15 cellular contexts compared by ENCODE assay signal in genomic region chr7:149150981-149151380, GRCh38. TPM values are rescaled to one million over a fixed set of nuclear protein-coding genes. Genes with fewer than 3 reads are reported as not detected.
DNase-seq lines count a peak whose midpoint lies in the region; FAIRE-seq and TF ChIP-seq lines count a peak whose summit lies in the region.
"Had no signal": no experiment of that assay in that cellular context is flagged by ENCODE, and none has a peak within 500 bp of the region (broad histone marks: within the 10 kb centered on the region; RNA-seq: fewer than 3 reads in every experiment).

No MANE protein-coding gene starts in this region.

- TF ChIP-seq RAD21 in H1 (IDR thresholded peaks at IDR 0.05 in 1 of 2, conservative IDR thresholded peaks at IDR 0.05 in 1 of 2; ENCODE audit: low read depth in 2 of 2, low read length in 2 of 2) = no peak

- no peak overlapping the region for H3K14ac ChIP-seq in H1 (ENCODE audit: insufficient read length)

- H3K9me3 ChIP-seq in PC-9 (ENCODE audit: insufficient read depth, low read depth) = no peaks in the 10 kb centered on the region
- H3K9me3 ChIP-seq in H1 (ENCODE audit: insufficient read depth in 2 of 2, low read depth in 1 of 2, low read length in 1 of 2) = no peaks in the 10 kb centered on the region
- no peaks in the 10 kb centered on the region for H3K9me3 ChIP-seq in effector memory CD4-positive, alpha-beta T cell (ENCODE audit: control insufficient read depth, low read length)
- H3K9me3 ChIP-seq: BLaER1 had no signal

- DNase-seq in NCI-H82 (lab: John Stamatoyannopoulos, UW) = peak; percentile 14
- no peak for DNase-seq in NCI-H82 treated with DMSO at 0.1 percent for 48 hours (lab: John Stamatoyannopoulos, UW; ENCODE audit: unreplicated experiment)
- DNase-seq in PC-9 = peak in 1 of 2 experiments; percentile 52
- DNase-seq in H1 (ENCODE audit: low read depth in 1 of 2, low spot score in 2 of 2) = no peak
- no peak for DNase-seq in neural crest cell (ENCODE audit: low read depth, low spot score)
- no peak for DNase-seq in activated naive CD4-positive, alpha-beta T cell treated with anti-CD3 and anti-CD28 coated beads, Interleukin-2, amount 50 U/mL, for 16 hours
- DNase-seq in NCI-H2196 treated with DMSO at 0.1 percent for 48 hours (lab: John Stamatoyannopoulos, UW; ENCODE audit: unreplicated experiment) = no peak
- DNase-seq in effector memory CD4-positive, alpha-beta T cell = no peak
- DNase-seq: EL, NCI-H1436 treated with DMSO at 0.1 percent for 48 hours, NCI-H2081, NCI-H226, NCI-H526 treated with DMSO at 0.1 percent for 48 hours had no signal

- peak overlapping the region; percentile 73 for H2BK5ac ChIP-seq in H1 (ENCODE audit: low read depth, low read length)

- H3K9ac ChIP-seq in H1 (replicated peaks in 1 of 4; ENCODE audit: extremely low read depth in 1 of 4, low read depth in 3 of 4, low read length in 3 of 4) = no peak overlapping the region
- H3K9ac ChIP-seq: BLaER1 had no signal

- H3K79me1 ChIP-seq in H1 (ENCODE audit: low read depth, low read length) = no peaks in the 10 kb centered on the region; the same call in 1 of the 2 replicates

- H3K23me2 ChIP-seq in H1 (ENCODE audit: low read depth, low read length) = peaks cover 4% of the 10 kb centered on the region; the same call in 1 of the 2 replicates

- peak overlapping the region; percentile 80 for H4K91ac ChIP-seq in H1 (replicated peaks; ENCODE audit: insufficient read length, low read length)

- H2AFZ ChIP-seq in PC-9 = no peak overlapping the region
- H2AFZ ChIP-seq in H1 (ENCODE audit: low read length) = no peak overlapping the region

- peaks cover 17% of the 10 kb centered on the region for H3K4me1 ChIP-seq in PC-9 (replicated peaks; ENCODE audit: insufficient read depth)
- peaks cover 7 to 21% (median 14%) of the 10 kb centered on the region in 4 experiments; a peak in 6 of 7 replicates for H3K4me1 ChIP-seq in H1 (replicated peaks in 1 of 4; ENCODE audit: control insufficient read depth in 3 of 4, insufficient read depth in 4 of 4, low read length in 3 of 4)
- H3K4me1 ChIP-seq in effector memory CD4-positive, alpha-beta T cell (ENCODE audit: control insufficient read depth, insufficient read depth, low read length, poor library complexity, severe bottlenecking) = peaks cover 6% of the 10 kb centered on the region

- H3K36me3 Mint-ChIP-seq in neural crest cell (ENCODE audit: low read depth) = peaks cover 16% of the 10 kb centered on the region

- H4K20me1 ChIP-seq in PC-9 (ENCODE audit: insufficient read depth) (no peaks in the 10 kb centered on the region; the same call in 1 of the 2 replicates), H1 (replicated peaks in 1 of 2; ENCODE audit: control insufficient read depth in 1 of 2, insufficient read depth in 2 of 2, low read length in 2 of 2) (peaks cover 6 to 10% of the 10 kb centered on the region in 2 experiments)

- no peak overlapping the region for H3K4me2 ChIP-seq in PC-9
- H3K4me2 ChIP-seq in H1 (ENCODE audit: insufficient read depth in 1 of 2, low read depth in 2 of 2, low read length in 2 of 2) = peak overlapping the region; percentile 30 to 97; a peak in 2 of 4 replicates
- H3K4me2 ChIP-seq: BLaER1 had no signal

- 64% methylated on average over 4 of the region's 4 CpGs; no CpG with 5 or more reads in 1 of the 2 experiments for WGBS in H1 (ENCODE audit: extremely low coverage in 1 of 2, insufficient coverage in 1 of 2, insufficient read length in 1 of 2, insufficient replicate concordance in 2 of 2, low coverage in 1 of 2, low lambda C conversion rate in 2 of 2, missing lambda C conversion rate in 1 of 2), 2 experiments

- no peaks in the 10 kb centered on the region for H3K27me3 ChIP-seq in PC-9 (ENCODE audit: insufficient read depth, low read depth)
- H3K27me3 ChIP-seq in H1 (replicated peaks in 1 of 4; ENCODE audit: control insufficient read depth in 3 of 4, extremely low read depth in 1 of 4, insufficient read depth in 3 of 4, low read length in 3 of 4) = no peaks in the 10 kb centered on the region
- no peaks in the 10 kb centered on the region for H3K27me3 ChIP-seq in effector memory CD4-positive, alpha-beta T cell (replicated peaks; ENCODE audit: control insufficient read depth, insufficient read depth, low read length, poor library complexity, severe bottlenecking)
- H3K27me3 ChIP-seq: BLaER1 had no signal

- no peak overlapping the region for H4K8ac ChIP-seq in H1 (ENCODE audit: extremely low read depth, insufficient read depth, low read length)

- H3K79me2 ChIP-seq in PC-9 (ENCODE audit: low read depth) = peaks cover 58% of the 10 kb centered on the region
- peaks cover 57 to 89% of the 10 kb centered on the region in 2 experiments for H3K79me2 ChIP-seq in H1 (ENCODE audit: control insufficient read depth in 1 of 2, insufficient read depth in 2 of 2, low read length in 2 of 2)

- no peak for TF ChIP-seq POLR2A in H1 (IDR thresholded peaks at IDR 0.05; ENCODE audit: control extremely low read depth in 1 of 2, low read depth in 2 of 2, low read length in 2 of 2)

- FAIRE-seq in H1 (lab: Jason Lieb, UNC) = no peak

- H3K27me3 Mint-ChIP-seq in neural crest cell (ENCODE audit: low read depth) = no peaks in the 10 kb centered on the region

- peaks cover 18% of the 10 kb centered on the region for H3K4me1 Mint-ChIP-seq in neural crest cell

- CTCF ChIA-PET in PC-9 (lab: Charles Lee) (no interaction called here), H1 (lab: Charles Lee; ENCODE audit: partially characterized antibody) (interaction anchor here (0.6 to 7.2 kb wide), 4 partner anchors 15 to 78 kb away, joined by 3 to 84 read pairs (median 15); partner anchors contain the start of gene ZNF425)

- no peak overlapping the region for H3K27ac Mint-ChIP-seq in neural crest cell (ENCODE audit: unreplicated experiment)

- no peak overlapping the region for H2BK120ac ChIP-seq in H1 (replicated peaks; ENCODE audit: low read depth, low read length)

- H3K9me3 Mint-ChIP-seq in neural crest cell = no peaks in the 10 kb centered on the region

- peaks cover 9% of the 10 kb centered on the region for H3F3A ChIP-seq in PC-9 (ENCODE audit: insufficient read depth, low read depth)

- no peak overlapping the region for H3K23ac ChIP-seq in H1 (ENCODE audit: insufficient read length)

- peak overlapping the region; percentile 79 for H3K56ac ChIP-seq in H1 (replicated peaks; ENCODE audit: insufficient read length, low read depth, low read length)

- H3K4me3 ChIP-seq in PC-9 = no peak overlapping the region
- H3K4me3 ChIP-seq in H1 (ENCODE audit: extremely low read depth in 1 of 4, insufficient read depth in 2 of 4, low read depth in 3 of 4, low read length in 4 of 4) = no peak overlapping the region
- H3K4me3 ChIP-seq in effector memory CD4-positive, alpha-beta T cell (ENCODE audit: insufficient read depth, low read depth, low read length, poor library complexity, severe bottlenecking) = no peak overlapping the region
- H3K4me3 ChIP-seq: BLaER1 had no signal

- no peak overlapping the region; the same call in 1 of the 2 replicates for H2BK12ac ChIP-seq in H1 (ENCODE audit: low read depth, low read length)

- H3K27ac ChIP-seq in PC-9 = peak overlapping the region; percentile 2; the same call in 1 of the 2 replicates
- H3K27ac ChIP-seq in H1 (ENCODE audit: low read depth, low read length) = peak overlapping the region; percentile 50; the same call in 1 of the 2 replicates
- H3K27ac ChIP-seq in effector memory CD4-positive, alpha-beta T cell (ENCODE audit: insufficient read depth, low read length, poor library complexity, severe bottlenecking) = no peak overlapping the region
- H3K27ac ChIP-seq: 22Rv1, BLaER1 had no signal

- intact Hi-C loops in PC-9 (cut with micrococcal nuclease; ENCODE audit: unreplicated experiment) = no loop called here

- H3K18ac ChIP-seq in H1 (ENCODE audit: extremely low read depth, low read length) = no peak overlapping the region

- H2BK20ac ChIP-seq in H1 (ENCODE audit: low read length) = no peak overlapping the region

- TF ChIP-seq CTCF in PC-9 (conservative IDR thresholded peaks at IDR 0.05) (no peak), H1 (IDR thresholded peaks at IDR 0.05; ENCODE audit: control extremely low read depth in 1 of 3, insufficient read depth in 1 of 3, low read depth in 1 of 3, low read length in 3 of 3) (no peak), neural crest cell (conservative IDR thresholded peaks at IDR 0.05) (no peak)

- H3K4ac ChIP-seq in H1 (replicated peaks; ENCODE audit: insufficient read length, low read depth, low read length) = peak overlapping the region; percentile 57

- peak overlapping the region; percentile 5 for H4K5ac ChIP-seq in H1 (ENCODE audit: insufficient read length, low read depth, low read length)

- BruUV-seq in PC-9 (replicated peaks; lab: Mats Ljungman, UMichigan) = no TSS peak

- H3K36me3 ChIP-seq in PC-9 (ENCODE audit: low read depth) (no peaks in the 10 kb centered on the region), H1 (ENCODE audit: control insufficient read depth in 2 of 4, insufficient read depth in 4 of 4, low read length in 3 of 4) (peaks cover 11 to 24% (median 20%) of the 10 kb centered on the region in 4 experiments)
- H3K36me3 ChIP-seq in effector memory CD4-positive, alpha-beta T cell (ENCODE audit: control insufficient read depth, insufficient read depth, low read length) = peaks cover 11% of the 10 kb centered on the region

- no peak for TF ChIP-seq EP300 in H1 (IDR thresholded peaks at IDR 0.05; ENCODE audit: borderline replicate concordance in 1 of 2, low read depth in 2 of 2, low read length in 2 of 2)

- H2BK15ac ChIP-seq in H1 (ENCODE audit: low read length) = no peak overlapping the region

- POLR2A ChIA-PET in PC-9 (lab: Charles Lee; ENCODE audit: unreplicated experiment) (no interaction called here), H1 (lab: Charles Lee; ENCODE audit: partially characterized antibody) (interaction anchor here (1.0 to 9.2 kb wide), 13 partner anchors 12 to 207 kb away, joined by 3 to 142 read pairs (median 5); partner anchors contain the start of genes ZNF282 and ZNF425)

- H3K9me2 ChIP-seq in PC-9 (ENCODE audit: insufficient read depth) = no peaks in the 10 kb centered on the region

- no peak overlapping the region for H2AK5ac ChIP-seq in H1 (ENCODE audit: low read depth, low read length)

- H3K4me3 Mint-ChIP-seq in neural crest cell = peak overlapping the region; percentile 63

RNA-seq across cellular contexts. Expression of gene ZNF398, which starts 3.7 kb away (rescaled TPM):
- total RNA-seq in PC-9 (2021) = 10.8 and 11.7 TPM in 2 replicates
- total RNA-seq in H1 (2021; fragmentation: NEBNext Ultra II Directional; extraction: Animal tissue kit (Norgen Biotek cat#: 25700)) = 62.2 and 63.5 TPM in 2 replicates
- polyA plus RNA-seq in H1 (2011; rRNA removed) = 52.7 and 58.9 TPM in 2 replicates
- 23.2 TPM for polyA plus RNA-seq in H1 (2011; cell fraction: cytosol; rRNA removed)
- 59.5 TPM for polyA plus RNA-seq in H1 (2011; cell fraction: nucleus; rRNA removed)
- polyA plus RNA-seq in H1 (2012, experiment 1 of 2) = 26.3 to 32.8 TPM (median 30.3 TPM) in 4 replicates
- polyA plus RNA-seq in H1 (2012, experiment 2 of 2) = 6.2 TPM
- polyA plus RNA-seq in H1 (2013, experiment 1 of 2) = 35.1 TPM
- polyA plus RNA-seq in H1 (2013, experiment 2 of 2) = 35.0 TPM
- 128 and 158 TPM in 2 replicates for polyA minus RNA-seq in H1 (2011; rRNA and poly(A)+ RNA removed)
- polyA minus RNA-seq in H1 (2011; cell fraction: cytosol; rRNA and poly(A)+ RNA removed) = 46.4 TPM
- 93.4 TPM for polyA minus RNA-seq in H1 (2011; cell fraction: nucleus; rRNA and poly(A)+ RNA removed)
- total RNA-seq in neural crest cell = 19.6 and 20.2 TPM in 2 replicates

RNA-seq across cellular contexts. Expression of gene ZNF425, which starts 24.9 kb away (rescaled TPM):
- total RNA-seq in PC-9 (2021) = 5.2 and 5.9 TPM in 2 replicates
- 4.0 and 6.1 TPM in 2 replicates for total RNA-seq in H1 (2021; fragmentation: NEBNext Ultra II Directional; extraction: Animal tissue kit (Norgen Biotek cat#: 25700))
- polyA plus RNA-seq in H1 (2011; rRNA removed) = 3.4 and 4.5 TPM in 2 replicates
- 6.6 TPM for polyA plus RNA-seq in H1 (2011; cell fraction: cytosol; rRNA removed)
- 3.8 TPM for polyA plus RNA-seq in H1 (2011; cell fraction: nucleus; rRNA removed)
- polyA plus RNA-seq in H1 (2012, experiment 1 of 2) = 4.4 to 6.9 TPM (median 5.2 TPM) in 4 replicates
- 2.0 TPM for polyA plus RNA-seq in H1 (2012, experiment 2 of 2)
- 4.5 TPM for polyA plus RNA-seq in H1 (2013, experiment 1 of 2)
- polyA plus RNA-seq in H1 (2013, experiment 2 of 2) = 4.1 TPM
- 4.4 and 4.9 TPM in 2 replicates for polyA minus RNA-seq in H1 (2011; rRNA and poly(A)+ RNA removed)
- polyA minus RNA-seq in H1 (2011; cell fraction: cytosol; rRNA and poly(A)+ RNA removed) = 5.5 TPM
- polyA minus RNA-seq in H1 (2011; cell fraction: nucleus; rRNA and poly(A)+ RNA removed) = 2.8 TPM
- total RNA-seq in neural crest cell = 4.9 and 5.8 TPM in 2 replicates

RNA-seq across cellular contexts. Expression of gene ZNF282, which starts 44.4 kb away (rescaled TPM):
- total RNA-seq in PC-9 (2021) (32.5 and 35.9 TPM in 2 replicates), neural crest cell (31.8 TPM in 2 replicates)
- total RNA-seq in H1 (2021; fragmentation: NEBNext Ultra II Directional; extraction: Animal tissue kit (Norgen Biotek cat#: 25700)) = 35.7 and 36.3 TPM in 2 replicates
- 16.9 and 22.3 TPM in 2 replicates for polyA plus RNA-seq in H1 (2011; rRNA removed)
- polyA plus RNA-seq in H1 (2011; cell fraction: cytosol; rRNA removed) = 16.1 TPM
- 34.5 TPM for polyA plus RNA-seq in H1 (2011; cell fraction: nucleus; rRNA removed)
- polyA plus RNA-seq in H1 (2012, experiment 1 of 2) = 20.6 to 25.7 TPM (median 22.8 TPM) in 4 replicates
- 24.5 TPM for polyA plus RNA-seq in H1 (2012, experiment 2 of 2)
- polyA plus RNA-seq in H1 (2013, experiment 1 of 2) = 14.9 TPM
- polyA plus RNA-seq in H1 (2013, experiment 2 of 2) = 13.3 TPM
- polyA minus RNA-seq in H1 (2011; rRNA and poly(A)+ RNA removed) = 15.0 and 17.4 TPM in 2 replicates
- polyA minus RNA-seq in H1 (2011; cell fraction: cytosol; rRNA and poly(A)+ RNA removed) = 27.6 TPM
- polyA minus RNA-seq in H1 (2011; cell fraction: nucleus; rRNA and poly(A)+ RNA removed) = 26.6 TPM
